In genomic region chr10:127196227-127196954, GRCh38 we compare ENCODE assay signal across 9 cellular contexts. TPM values are rescaled to one million over a fixed set of nuclear protein-coding genes. Genes with fewer than 3 reads are reported as not detected.
A peak's percentile ranks its signal among the peaks of the same experiment; 100 is the strongest.
DNase-seq lines count a peak whose midpoint lies in the region; ATAC-seq and TF ChIP-seq lines count a peak whose summit lies in the region.
"Had no signal": no experiment of that assay in that cellular context is flagged by ENCODE, and none has a peak within 500 bp of the region (broad histone marks: within the 10 kb centered on the region; RNA-seq: fewer than 3 reads in every experiment).

Gene INSYN2A (minus strand): TSS chr10:127196591. CDS start chr10:127176395, 20,196 bp downstream.

- no TSS peak for BruUV-seq in MCF 10A (replicated peaks; lab: Mats Ljungman, UMichigan)

- H3K27ac Mint-ChIP-seq in MCF 10A (ENCODE audit: low read depth, unreplicated experiment) = no peak within 1 kb of the TSS

- no peak for ATAC-seq in GM19455 (IDR thresholded peaks at IDR 0.05; ENCODE audit: unreplicated experiment)
- no peak for ATAC-seq in HG02571 (IDR thresholded peaks at IDR 0.05; ENCODE audit: unreplicated experiment)

- no peaks in the 10 kb centered on the region for H3K9me3 Mint-ChIP-seq in MCF 10A (ENCODE audit: unreplicated experiment)

- peaks cover under 1% of the 10 kb centered on the region for H3K36me3 Mint-ChIP-seq in MCF 10A (ENCODE audit: insufficient read depth, unreplicated experiment)

- no peaks in the 10 kb centered on the region for H3K9me3 ChIP-seq in suprapubic skin

- no peak within 1 kb of the TSS for H3K27ac ChIP-seq in suprapubic skin
- H3K27ac ChIP-seq: C4-2B had no signal

- 1% methylated on average over 15 of the region's 89 CpGs for WGBS in suprapubic skin

- peak within 1 kb of the TSS; percentile 61 for H3K4me3 ChIP-seq in suprapubic skin

- no peak for TF ChIP-seq POLR2A in suprapubic skin (IDR thresholded peaks at IDR 0.05)

- TF ChIP-seq EP300 in suprapubic skin (IDR thresholded peaks at IDR 0.05) = no peak

- DNase-seq in NCI-H1436 (lab: John Stamatoyannopoulos, UW) (peak; percentile 24), NCI-H1436 treated with DMSO at 0.1 percent for 48 hours (lab: John Stamatoyannopoulos, UW) (no peak), MCF 10A (ENCODE audit: unreplicated experiment) (peak; percentile 30), iris pigment epithelial cell (ENCODE audit: low read depth) (peak; percentile 51), suprapubic skin (ENCODE audit: low spot score in 2 of 2) (no peak)
- DNase-seq in activated CD4-positive, CD25-positive, alpha-beta regulatory T cell treated with anti-CD3 and anti-CD28 coated beads, Interleukin-2, amount 50 U/mL, for 72 hours = no peak

- peaks cover 24% of the 10 kb centered on the region for H3K4me1 ChIP-seq in suprapubic skin

- H3K27me3 ChIP-seq in suprapubic skin = peaks cover 9% of the 10 kb centered on the region

- POLR2A ChIA-PET in MCF 10A (lab: Yijun Ruan, JAX) = no interaction called here

- CTCF ChIA-PET in MCF 10A (lab: Yijun Ruan, JAX) = interaction anchor here (0.6 to 0.7 kb wide), 3 partner anchors 12 to 1067 kb away, joined by 3 read pairs; no protein-coding TSS in a partner anchor

- intact Hi-C loops in MCF 10A (cut with micrococcal nuclease) = no loop called here

- H3K4me3 Mint-ChIP-seq in MCF 10A (ENCODE audit: unreplicated experiment) = peak within 1 kb of the TSS; percentile 55

- TF ChIP-seq CTCF in MCF 10A (IDR thresholded peaks at IDR 0.05; ENCODE audit: unreplicated experiment) (no peak), suprapubic skin (IDR thresholded peaks at IDR 0.05) (no peak)

- H3K27me3 Mint-ChIP-seq in MCF 10A (ENCODE audit: insufficient read depth, unreplicated experiment) = no peaks in the 10 kb centered on the region

- H3K4me1 Mint-ChIP-seq in MCF 10A (ENCODE audit: insufficient read depth, unreplicated experiment) = no peaks in the 10 kb centered on the region

- H3K36me3 ChIP-seq in suprapubic skin = peaks cover 2% of the 10 kb centered on the region

RNA-seq across cellular contexts. Expression of gene INSYN2A, which starts in this region (rescaled TPM):
- total RNA-seq in MCF 10A (2022) = 0.07 TPM in 1 of 2 replicates, not detected in the other
- total RNA-seq in suprapubic skin = under 1 TPM in 2 of 4 donors, not detected in 2; 0.11 to 0.23 TPM

Comparison
In these comparisons a context has a peak if more than half of its experiments do, and no peak if none do; other contexts are left out.
1. DNase-seq: peak in NCI-H1436 (single experiment) and iris pigment epithelial cell (single experiment); none in NCI-H1436 treated with DMSO at 0.1 percent for 48 hours (single experiment), suprapubic skin (0 of 2) and activated CD4-positive, CD25-positive, alpha-beta regulatory T cell treated with anti-CD3 and anti-CD28 coated beads, Interleukin-2, amount 50 U/mL, for 72 hours (single experiment).
2. Peak in DNase-seq in MCF 10A; RNA of the gene not detected or under 1 TPM.